19 cellular contexts compared by ENCODE assay signal in the genomic region with DNA sequence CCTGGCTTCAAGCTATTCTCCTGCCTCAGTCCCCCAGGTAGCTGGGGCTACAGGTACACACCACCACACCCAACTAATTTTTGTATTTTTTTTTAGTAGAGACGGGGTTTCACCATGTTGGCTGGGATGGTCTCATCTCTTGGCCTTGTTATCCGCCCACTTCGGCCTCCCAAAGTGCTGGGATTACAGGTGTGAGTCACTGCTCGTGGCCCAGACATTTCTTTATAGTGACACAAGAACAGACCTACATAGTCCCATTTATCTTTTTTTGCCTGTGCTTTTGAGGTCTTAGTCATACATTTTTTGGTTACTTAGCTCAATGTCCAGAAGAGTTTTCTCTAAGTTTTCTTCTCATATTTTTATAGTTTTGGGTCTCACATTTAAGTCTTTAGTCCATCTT.
DNase-seq lines count a peak whose midpoint lies in the region; ATAC-seq and TF ChIP-seq lines count a peak whose summit lies in the region.
"Had no signal": no experiment of that assay in that cellular context is flagged by ENCODE, and none has a peak within 500 bp of the region (broad histone marks: within the 10 kb centered on the region; RNA-seq: fewer than 3 reads in every experiment).

No MANE protein-coding gene starts in this region.

- H4K12ac ChIP-seq in trophoblast cell (ENCODE audit: low read depth, low read length): no peak overlapping the region

- no peak overlapping the region for H3K4me2 ChIP-seq in trophoblast cell (ENCODE audit: low read length)
- H3K4me2 ChIP-seq: BLaER1 had no signal

- H3K4me3 ChIP-seq in trophoblast cell (ENCODE audit: low read depth, low read length) (no peak overlapping the region), upper lobe of left lung (no peak overlapping the region), body of pancreas (no peak overlapping the region)
- H3K4me3 ChIP-seq: BLaER1, HAP-1 had no signal

- H3K9me3 ChIP-seq in trophoblast cell (ENCODE audit: insufficient read depth, low read depth, low read length) (no peaks in the 10 kb centered on the region), upper lobe of left lung (peaks cover 0 to 8% (median 0%) of the 10 kb centered on the region in 4 donors), body of pancreas (no peaks in the 10 kb centered on the region)
- H3K9me3 ChIP-seq: BLaER1, HAP-1 had no signal

- H3K36me3 ChIP-seq in trophoblast cell (ENCODE audit: control insufficient read depth in 1 of 2, insufficient read depth in 2 of 2, low read length in 2 of 2) (no peaks in the 10 kb centered on the region), upper lobe of left lung (no peaks in the 10 kb centered on the region), body of pancreas (replicated peaks in 1 of 2; ENCODE audit: insufficient read depth in 1 of 2, low read depth in 2 of 2) (no peaks in the 10 kb centered on the region)
- H3K36me3 ChIP-seq: BLaER1, HAP-1 had no signal

- no peak overlapping the region for H2BK5ac ChIP-seq in trophoblast cell (ENCODE audit: low read depth, low read length, poor library complexity)

- DNase-seq in HS-27A (ENCODE audit: low read depth): peak; percentile 73
- DNase-seq in NCI-H226: peak; percentile 5
- DNase-seq in SW480 (ENCODE audit: low spot score): peak; percentile 39
- DNase-seq in trophoblast cell: peak; percentile 43 to 44
- no peak for DNase-seq in occipital lobe (lab: John Stamatoyannopoulos, UW)
- no peak for DNase-seq in upper lobe of left lung
- no peak for DNase-seq in body of pancreas
- DNase-seq: Caco-2; CD4-positive, CD25-positive, alpha-beta regulatory T cell; CD8-positive, alpha-beta T cell; DMS153; DND-41; GOT3; HFFc6 had no signal

- no peak overlapping the region for H3K27ac ChIP-seq in trophoblast cell (ENCODE audit: low read depth, low read length)
- no peak overlapping the region for H3K27ac ChIP-seq in upper lobe of left lung
- H3K27ac ChIP-seq in body of pancreas: no peak overlapping the region
- H3K27ac ChIP-seq: 22Rv1, BLaER1, C4-2B had no signal

- H4K91ac ChIP-seq in trophoblast cell (ENCODE audit: low read depth, low read length): no peak overlapping the region

- no CpG with 5 or more reads among the region's 4 CpGs for WGBS in trophoblast cell (ENCODE audit: extremely low coverage, insufficient coverage, insufficient read length)
- WGBS in upper lobe of left lung, 2 donors: 80 to 81% methylated on average over 4 of the region's 4 CpGs
- WGBS in body of pancreas, 2 donors: 52 to 56% methylated on average over 4 of the region's 4 CpGs

- peaks cover 2% of the 10 kb centered on the region for H3K79me1 ChIP-seq in trophoblast cell (ENCODE audit: low read length)

- H3K4me1 ChIP-seq in trophoblast cell (ENCODE audit: control insufficient read depth in 1 of 2, insufficient read depth in 2 of 2, low read length in 2 of 2): peaks cover 0 to 2% of the 10 kb centered on the region in 2 experiments
- H3K4me1 ChIP-seq in upper lobe of left lung: no peaks in the 10 kb centered on the region
- no peaks in the 10 kb centered on the region for H3K4me1 ChIP-seq in body of pancreas
- H3K4me1 ChIP-seq: BLaER1, Caco-2, HAP-1 had no signal

- H2BK12ac ChIP-seq in trophoblast cell (ENCODE audit: low read length): peak overlapping the region; percentile 89

- intact Hi-C loops in body of pancreas (cut with DNase I): no loop called here

- H3K4ac ChIP-seq in trophoblast cell (ENCODE audit: low read depth, low read length): no peak overlapping the region

- H2AFZ ChIP-seq in trophoblast cell (ENCODE audit: insufficient read depth, low read length, poor library complexity): no peak overlapping the region

- TF ChIP-seq CTCF in upper lobe of left lung (IDR thresholded peaks at IDR 0.05) (no peak), body of pancreas (IDR thresholded peaks at IDR 0.05) (no peak)

- H3K18ac ChIP-seq in trophoblast cell (ENCODE audit: low read length): no peak overlapping the region

- H2AK5ac ChIP-seq in trophoblast cell (ENCODE audit: low read length): no peak overlapping the region

- no peaks in the 10 kb centered on the region for H3K27me3 ChIP-seq in trophoblast cell (ENCODE audit: insufficient read depth, low read length)
- H3K27me3 ChIP-seq in upper lobe of left lung: no peaks in the 10 kb centered on the region
- no peaks in the 10 kb centered on the region for H3K27me3 ChIP-seq in body of pancreas
- H3K27me3 ChIP-seq: BLaER1 had no signal

- H4K8ac ChIP-seq in trophoblast cell (ENCODE audit: low read depth, low read length): no peak overlapping the region

- TF ChIP-seq POLR2A in upper lobe of left lung (IDR thresholded peaks at IDR 0.05): no peak
- TF ChIP-seq POLR2A in body of pancreas (IDR thresholded peaks at IDR 0.05): no peak

- H3K14ac ChIP-seq in trophoblast cell (ENCODE audit: low read length): no peak overlapping the region

- no peak overlapping the region for H2BK120ac ChIP-seq in trophoblast cell (ENCODE audit: insufficient read depth, low read length, poor library complexity)

- H3K23ac ChIP-seq in trophoblast cell (ENCODE audit: low read length): no peak overlapping the region

- no peaks in the 10 kb centered on the region for H3K79me2 ChIP-seq in trophoblast cell (ENCODE audit: control insufficient read depth, insufficient read depth, low read length, poor library complexity)

- H3K9ac ChIP-seq in trophoblast cell (ENCODE audit: low read length): no peak overlapping the region
- H3K9ac ChIP-seq: BLaER1 had no signal

- TF ChIP-seq EP300 in upper lobe of left lung (IDR thresholded peaks at IDR 0.05): no peak

- ATAC-seq in HG03442 (IDR thresholded peaks at IDR 0.05; ENCODE audit: unreplicated experiment) (no peak), upper lobe of left lung (ENCODE audit: low FRiP score in 2 of 2) (no peak), body of pancreas (no peak)
- ATAC-seq: CD8-positive, alpha-beta T cell had no signal

Comparison
In these comparisons a context has a peak if more than half of its experiments do, and no peak if none do; other contexts are left out.
1. DNase-seq: peak in HS-27A (single experiment), NCI-H226 (single experiment), SW480 (single experiment) and trophoblast cell (2 of 2); none in occipital lobe (single experiment), upper lobe of left lung (0 of 2) and body of pancreas (0 of 4).